10 cellular contexts compared by ENCODE assay signal in genomic region chr21:27759091-27759659, GRCh38.
DNase-seq lines count a peak whose midpoint lies in the region; ATAC-seq and TF ChIP-seq lines count a peak whose summit lies in the region.
"Had no signal": no experiment of that assay in that cellular context is flagged by ENCODE, and none has a peak within 500 bp of the region (broad histone marks: within the 10 kb centered on the region; RNA-seq: fewer than 3 reads in every experiment).

No MANE protein-coding gene starts in this region.

- TF ChIP-seq CTCF in astrocyte of the cerebellum (IDR thresholded peaks at IDR 0.05; ENCODE audit: low read depth, low read length, missing control alignments) (peak; percentile 9), upper lobe of left lung (IDR thresholded peaks at IDR 0.05) (peak; percentile 21 to 66 (median 29))

- TF ChIP-seq EP300 in upper lobe of left lung (IDR thresholded peaks at IDR 0.05): no peak

- no peak overlapping the region for H3K4me3 ChIP-seq in astrocyte of the cerebellum (ENCODE audit: low read depth, low read length)
- no peak overlapping the region for H3K4me3 ChIP-seq in upper lobe of left lung
- H3K4me3 ChIP-seq: adrenal gland had no signal

- TF ChIP-seq POLR2A in upper lobe of left lung (IDR thresholded peaks at IDR 0.05): no peak

- no peaks in the 10 kb centered on the region for H3K36me3 ChIP-seq in upper lobe of left lung
- H3K36me3 ChIP-seq: adrenal gland had no signal

- no peak overlapping the region for H3K27ac ChIP-seq in upper lobe of left lung
- H3K27ac ChIP-seq: adrenal gland had no signal

- ATAC-seq in upper lobe of left lung (ENCODE audit: low FRiP score in 2 of 2) (peak in 1 of 2 donors; percentile 43), HG03565 (IDR thresholded peaks at IDR 0.05; ENCODE audit: unreplicated experiment) (no peak)

- peaks cover 0 to 6% (median 2%) of the 10 kb centered on the region in 4 donors for H3K4me1 ChIP-seq in upper lobe of left lung
- H3K4me1 ChIP-seq: adrenal gland had no signal

- DNase-seq in SHP77 (lab: John Stamatoyannopoulos, UW) (peak; percentile 12 to 28), SHP77 treated with DMSO at 0.1 percent for 48 hours (lab: John Stamatoyannopoulos, UW) (no peak), astrocyte of the cerebellum (ENCODE audit: low read depth) (no peak), iPS-NIHi11 (ENCODE audit: low spot score) (peak; percentile 21), upper lobe of left lung (peak in 1 of 2 donors; percentile 28), AG08396 (ENCODE audit: low spot score) (no peak), A172 (ENCODE audit: low spot score) (no peak)
- DNase-seq: AML-193 had no signal

- WGBS in upper lobe of left lung, 2 donors: 81 to 83% methylated on average over 11 of the region's 11 CpGs

- no peaks in the 10 kb centered on the region for H3K9me3 ChIP-seq in upper lobe of left lung
- H3K9me3 ChIP-seq: adrenal gland had no signal

- in situ Hi-C loops in astrocyte of the cerebellum (cut with HindIII; ENCODE audit: low sequenced_read_pairs): no loop called here

- H3K27me3 ChIP-seq in upper lobe of left lung: no peaks in the 10 kb centered on the region
- H3K27me3 ChIP-seq: adrenal gland had no signal

Comparison
In these comparisons a context has a peak if more than half of its experiments do, and no peak if none do; other contexts are left out.
1. DNase-seq: peak in SHP77 (2 of 2) and iPS-NIHi11 (single experiment); none in SHP77 treated with DMSO at 0.1 percent for 48 hours (single experiment), astrocyte of the cerebellum (single experiment), AG08396 (single experiment) and A172 (single experiment).